Comparison of ENCODE assay signal across 9 cellular contexts in the genomic region with DNA sequence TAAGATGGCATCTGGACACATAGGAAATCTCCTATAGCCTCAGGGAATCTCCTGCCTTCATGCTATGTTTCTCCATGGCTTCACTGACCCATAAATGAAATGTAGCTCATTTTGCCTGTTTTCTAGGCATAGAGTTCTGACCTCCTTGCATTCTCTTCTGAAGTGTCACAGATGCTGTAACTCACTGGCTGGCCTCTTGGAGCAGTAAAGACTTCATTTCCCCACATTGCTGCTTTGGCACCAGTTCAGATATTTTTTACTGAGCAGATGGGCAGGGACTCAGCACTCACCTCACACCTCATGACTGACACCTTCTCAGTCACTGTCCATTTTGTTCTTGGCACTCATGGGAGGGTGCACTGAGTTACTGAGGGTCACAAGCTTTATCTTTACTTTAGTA.
DNase-seq lines count a peak whose midpoint lies in the region; ATAC-seq and TF ChIP-seq lines count a peak whose summit lies in the region.
"Had no signal": no experiment of that assay in that cellular context is flagged by ENCODE, and none has a peak within 500 bp of the region (broad histone marks: within the 10 kb centered on the region; RNA-seq: fewer than 3 reads in every experiment).

No MANE protein-coding gene starts in this region.

- no peak for TF ChIP-seq POLR2A in erythroblast (IDR thresholded peaks at IDR 0.05; ENCODE audit: low read length)
- no peak for TF ChIP-seq POLR2A in vagina (IDR thresholded peaks at IDR 0.05)

- H3K27ac Mint-ChIP-seq in Calu3 (ENCODE audit: unreplicated experiment): no peak overlapping the region
- H3K27ac Mint-ChIP-seq in neural progenitor cell: no peak overlapping the region
- H3K27ac Mint-ChIP-seq: T-helper 1 cell treated with Interleukin-12 subunit alpha and Interleukin-12 subunit beta and Interleukin-4 antibody, amounts not matched to agents 30 μg/mL and 1 μg/mL, for 36 hours had no signal

- TF ChIP-seq CTCF in Calu3 (IDR thresholded peaks at IDR 0.05; ENCODE audit: unreplicated experiment): peak; percentile 53
- peak; percentile 51 for TF ChIP-seq CTCF in neural progenitor cell (IDR thresholded peaks at IDR 0.05)
- TF ChIP-seq CTCF in vagina (IDR thresholded peaks at IDR 0.05): peak in 1 of 3 experiments; percentile 35

- DNase-seq in Calu3 (peak; percentile 43), M059J (ENCODE audit: low read depth) (peak; percentile 84), erythroblast (lab: John Stamatoyannopoulos, UW) (peak; percentile 18), neural progenitor cell (ENCODE audit: low spot score) (peak; percentile 54), NCI-H2107 treated with DMSO at 0.1 percent for 48 hours (lab: John Stamatoyannopoulos, UW; ENCODE audit: unreplicated experiment) (no peak), vagina (ENCODE audit: extremely low spot score in 2 of 2) (no peak)
- peak; percentile 45 for DNase-seq in activated CD4-positive, alpha-beta T cell treated with anti-CD3 and anti-CD28 coated beads for 48 hours

- no peaks in the 10 kb centered on the region for H3K36me3 ChIP-seq in neural progenitor cell
- H3K36me3 ChIP-seq in vagina: no peaks in the 10 kb centered on the region

- no peaks in the 10 kb centered on the region for H3K36me3 Mint-ChIP-seq in Calu3 (ENCODE audit: insufficient read depth, unreplicated experiment)
- H3K36me3 Mint-ChIP-seq in neural progenitor cell: no peaks in the 10 kb centered on the region

- intact Hi-C loops in Calu3 (cut with micrococcal nuclease; ENCODE audit: unreplicated experiment): loop anchor here (5.0 kb wide), 1 partner anchor 373 kb away; no protein-coding TSS in a partner anchor
- intact Hi-C loops in vagina (cut with DNase I): no loop called here

- no peaks in the 10 kb centered on the region for H4K20me1 ChIP-seq in neural progenitor cell (ENCODE audit: low read depth)

- peaks cover 9% of the 10 kb centered on the region for H3K4me1 ChIP-seq in neural progenitor cell
- peaks cover 4% of the 10 kb centered on the region for H3K4me1 ChIP-seq in vagina

- H3F3A ChIP-seq in neural progenitor cell (ENCODE audit: low read depth): peaks cover 9% of the 10 kb centered on the region

- H3K4me3 ChIP-seq in neural progenitor cell (no peak overlapping the region), vagina (no peak overlapping the region)

- H3K4me1 Mint-ChIP-seq in Calu3 (ENCODE audit: low read depth, unreplicated experiment) (peaks cover 13% of the 10 kb centered on the region), neural progenitor cell (peaks cover 10% of the 10 kb centered on the region)

- H2AFZ ChIP-seq in neural progenitor cell (replicated peaks): no peak overlapping the region

- H3K9ac ChIP-seq in neural progenitor cell: no peak overlapping the region

- H3K4me2 ChIP-seq in neural progenitor cell: no peak overlapping the region

- H3K27me3 Mint-ChIP-seq in Calu3 (ENCODE audit: unreplicated experiment) (no peaks in the 10 kb centered on the region), neural progenitor cell (ENCODE audit: insufficient read depth, low read depth) (no peaks in the 10 kb centered on the region)

- no TSS peak for BruUV-seq in Calu3 (replicated peaks; lab: Mats Ljungman, UMichigan)

- H3K9me3 ChIP-seq in neural progenitor cell (ENCODE audit: low read depth) (no peaks in the 10 kb centered on the region), vagina (no peaks in the 10 kb centered on the region)

- CTCF ChIA-PET in Calu3 (lab: Charles Lee): interaction anchor here (0.7 to 1.3 kb wide), 5 partner anchors 25 to 428 kb away, joined by 3 to 5 read pairs (median 4); no protein-coding TSS in a partner anchor

- H3K4me3 Mint-ChIP-seq in Calu3 (ENCODE audit: low read depth, unreplicated experiment): no peak overlapping the region
- no peak overlapping the region for H3K4me3 Mint-ChIP-seq in neural progenitor cell
- H3K4me3 Mint-ChIP-seq: T-helper 1 cell treated with Interleukin-12 subunit alpha and Interleukin-12 subunit beta and Interleukin-4 antibody, amounts not matched to agents 30 μg/mL and 1 μg/mL, for 36 hours had no signal

- H3K9me3 Mint-ChIP-seq in Calu3 (ENCODE audit: low read depth, unreplicated experiment) (no peaks in the 10 kb centered on the region), neural progenitor cell (peaks cover 6% of the 10 kb centered on the region)

- no peaks in the 10 kb centered on the region for H3K79me2 ChIP-seq in neural progenitor cell (ENCODE audit: low read depth)

- H3K27ac ChIP-seq in neural progenitor cell (no peak overlapping the region), vagina (no peak overlapping the region)

- peak; percentile 77 for ATAC-seq in GM21423 (IDR thresholded peaks at IDR 0.05; ENCODE audit: unreplicated experiment)

- no peaks in the 10 kb centered on the region for H3K27me3 ChIP-seq in neural progenitor cell
- H3K27me3 ChIP-seq in vagina: no peaks in the 10 kb centered on the region

Comparison
In these comparisons a context has a peak if more than half of its experiments do, and no peak if none do; other contexts are left out.
1. DNase-seq: peak in Calu3 (single experiment), M059J (single experiment), activated CD4-positive, alpha-beta T cell treated with anti-CD3 and anti-CD28 coated beads for 48 hours (single experiment), erythroblast (2 of 2) and neural progenitor cell (single experiment); none in NCI-H2107 treated with DMSO at 0.1 percent for 48 hours (single experiment) and vagina (0 of 2).